16 cellular contexts compared by ENCODE assay signal in the genomic region with DNA sequence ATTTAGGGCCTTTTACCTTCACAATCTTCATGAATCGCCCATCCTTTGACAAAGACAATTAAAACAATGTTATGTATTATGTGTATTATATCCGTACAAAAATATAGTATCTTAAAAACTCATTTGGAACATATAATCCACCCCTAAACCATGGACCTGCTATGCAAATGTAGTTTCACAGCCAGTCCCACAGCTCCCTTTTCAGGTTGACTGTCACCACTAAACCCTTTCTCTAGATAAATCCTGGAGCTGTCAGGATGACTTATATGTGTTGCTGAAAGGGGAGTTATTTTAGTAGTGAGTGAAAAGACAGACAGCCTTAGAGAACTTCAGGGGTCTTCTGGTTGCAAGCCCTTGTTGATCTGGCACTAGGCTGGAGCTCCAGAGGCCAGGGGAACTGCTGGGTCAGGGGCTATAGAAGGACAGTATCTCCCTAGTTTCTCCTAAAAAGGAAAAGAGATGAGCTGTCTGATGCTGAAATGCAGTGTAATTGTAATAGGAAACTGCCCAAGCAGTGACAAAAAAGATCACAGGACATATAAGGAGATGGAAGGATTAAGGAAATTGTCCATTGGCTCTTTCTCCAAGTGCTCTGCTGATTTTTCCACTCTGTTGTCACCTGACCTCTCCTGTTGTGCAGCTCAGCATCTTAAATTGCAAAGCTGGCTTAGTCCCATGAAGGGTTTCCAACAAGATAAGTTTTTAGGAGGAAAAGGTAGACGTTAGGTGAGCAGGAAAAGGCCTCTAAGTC.
DNase-seq lines count a peak whose midpoint lies in the region; ATAC-seq, FAIRE-seq and TF ChIP-seq lines count a peak whose summit lies in the region.
"Had no signal": no experiment of that assay in that cellular context is flagged by ENCODE, and none has a peak within 500 bp of the region (broad histone marks: within the 10 kb centered on the region; RNA-seq: fewer than 3 reads in every experiment).

No MANE protein-coding gene starts in this region.

- POLR2A ChIA-PET in naive thymus-derived CD8-positive, alpha-beta T cell (lab: Charles Lee) = interaction anchor here (0.9 kb wide), 1 partner anchor 11 kb away, joined by 3 read pairs; no protein-coding TSS in a partner anchor

- FAIRE-seq in GM12892 (lab: Jason Lieb, UNC) = peak; percentile 69

- H4K20me1 ChIP-seq in fibroblast of lung (ENCODE audit: control insufficient read depth, extremely low read depth, insufficient read depth, low read length) = no peaks in the 10 kb centered on the region

- H3K79me2 ChIP-seq in fibroblast of lung (ENCODE audit: control insufficient read depth, insufficient read depth, low read length) = no peaks in the 10 kb centered on the region

- H3K27ac ChIP-seq in fibroblast of lung (ENCODE audit: insufficient read depth, low read length) = peak overlapping the region; percentile 68
- H3K27ac ChIP-seq: upper lobe of left lung had no signal

- H3K4me2 ChIP-seq in fibroblast of lung (ENCODE audit: extremely low read depth, insufficient read depth, low read length) = no peak overlapping the region

- TF ChIP-seq POLR2A in GM12892 (IDR thresholded peaks at IDR 0.05; ENCODE audit: low read depth, low read length) = no peak; the same call in 1 of the 2 replicates

- no peak overlapping the region for H3K4me3 ChIP-seq in fibroblast of lung (replicated peaks in 1 of 4; ENCODE audit: control extremely low read depth in 1 of 4, insufficient read depth in 1 of 4, low read depth in 3 of 4, low read length in 4 of 4)
- H3K4me3 ChIP-seq: HAP-1, upper lobe of left lung had no signal

- DNase-seq in GM12892 (ENCODE audit: insufficient read length) (no peak), fibroblast of lung (ENCODE audit: low read depth in 2 of 2) (peak; percentile 6 to 9), GM19240 (ENCODE audit: insufficient read length, low spot score) (no peak), KG1 (lab: John Stamatoyannopoulos, UW) (no peak)
- DNase-seq in naive thymus-derived CD8-positive, alpha-beta T cell = no peak
- DNase-seq: activated CD4-positive, alpha-beta T cell treated with anti-CD3 and anti-CD28 coated beads for 48 hours; CD8-positive, alpha-beta T cell; left colon; NCI-H1694; NCI-H524 treated with DMSO at 0.1 percent for 48 hours; upper lobe of left lung had no signal

- no peaks in the 10 kb centered on the region for H3K9me3 ChIP-seq in fibroblast of lung (ENCODE audit: control insufficient read depth, insufficient read depth, low read depth, low read length)
- H3K9me3 ChIP-seq: HAP-1, upper lobe of left lung had no signal

- H3K4me1 Mint-ChIP-seq in naive thymus-derived CD8-positive, alpha-beta T cell = peaks cover 0 to 2% (median 0%) of the 10 kb centered on the region in 4 donors
- H3K4me1 Mint-ChIP-seq: activated naive CD4-positive, alpha-beta T cell treated with anti-CD3 and anti-CD28 coated beads, Interleukin-2, amount 50 U/mL, for 24 hours had no signal

- no peak for TF ChIP-seq CTCF in fibroblast of lung (conservative IDR thresholded peaks at IDR 0.05 in 1 of 2, IDR thresholded peaks at IDR 0.05 in 1 of 2; ENCODE audit: low read depth in 1 of 2, low read length in 2 of 2)

- no peak overlapping the region for H3K4me3 Mint-ChIP-seq in naive thymus-derived CD8-positive, alpha-beta T cell
- H3K4me3 Mint-ChIP-seq: activated naive CD4-positive, alpha-beta T cell treated with anti-CD3 and anti-CD28 coated beads, Interleukin-2, amount 50 U/mL, for 24 hours; CD8-positive, alpha-beta T cell had no signal

- H2AFZ ChIP-seq in fibroblast of lung (ENCODE audit: low read length) = no peak overlapping the region

- H3K36me3 Mint-ChIP-seq in naive thymus-derived CD8-positive, alpha-beta T cell = no peaks in the 10 kb centered on the region
- H3K36me3 Mint-ChIP-seq: activated naive CD4-positive, alpha-beta T cell treated with anti-CD3 and anti-CD28 coated beads, Interleukin-2, amount 50 U/mL, for 24 hours; CD8-positive, alpha-beta T cell had no signal

- H3K27ac Mint-ChIP-seq in naive thymus-derived CD8-positive, alpha-beta T cell = peak overlapping the region in 1 of 10 donors; percentile 12
- H3K27ac Mint-ChIP-seq: activated naive CD4-positive, alpha-beta T cell treated with anti-CD3 and anti-CD28 coated beads, Interleukin-2, amount 50 U/mL, for 24 hours; CD8-positive, alpha-beta T cell had no signal

- H3K27me3 ChIP-seq in fibroblast of lung (ENCODE audit: control insufficient read depth, insufficient read depth, low read length) = no peaks in the 10 kb centered on the region
- H3K27me3 ChIP-seq: upper lobe of left lung had no signal

- no peaks in the 10 kb centered on the region for H3K9me3 Mint-ChIP-seq in naive thymus-derived CD8-positive, alpha-beta T cell
- H3K9me3 Mint-ChIP-seq: activated naive CD4-positive, alpha-beta T cell treated with anti-CD3 and anti-CD28 coated beads, Interleukin-2, amount 50 U/mL, for 24 hours; CD8-positive, alpha-beta T cell had no signal

- no peak overlapping the region for H3K9ac ChIP-seq in fibroblast of lung (ENCODE audit: insufficient read depth, low read length)

- peaks cover 14% of the 10 kb centered on the region for H3K4me1 ChIP-seq in fibroblast of lung (ENCODE audit: control insufficient read depth, extremely low read depth, insufficient read depth, low read length)
- H3K4me1 ChIP-seq: HAP-1 had no signal

- ATAC-seq in GM21390 (IDR thresholded peaks at IDR 0.05; ENCODE audit: unreplicated experiment) = peak; percentile 60
- peak; percentile 54 for ATAC-seq in HG03378 (IDR thresholded peaks at IDR 0.05; ENCODE audit: unreplicated experiment)
- ATAC-seq in GM18907 (IDR thresholded peaks at IDR 0.05; ENCODE audit: unreplicated experiment) = no peak
- ATAC-seq in naive thymus-derived CD8-positive, alpha-beta T cell = no peak
- ATAC-seq: CD8-positive, alpha-beta T cell; left colon had no signal

- H3K36me3 ChIP-seq in fibroblast of lung (ENCODE audit: control insufficient read depth, insufficient read depth, low read length) = no peaks in the 10 kb centered on the region
- H3K36me3 ChIP-seq: HAP-1, upper lobe of left lung had no signal

- H3K27me3 Mint-ChIP-seq in naive thymus-derived CD8-positive, alpha-beta T cell = no peaks in the 10 kb centered on the region
- H3K27me3 Mint-ChIP-seq: activated naive CD4-positive, alpha-beta T cell treated with anti-CD3 and anti-CD28 coated beads, Interleukin-2, amount 50 U/mL, for 24 hours had no signal

Comparison
In these comparisons a context has a peak if more than half of its experiments do, and no peak if none do; other contexts are left out.
1. DNase-seq: peak in fibroblast of lung (2 of 2); none in GM12892 (single experiment), GM19240 (single experiment), KG1 (single experiment) and naive thymus-derived CD8-positive, alpha-beta T cell (0 of 10).
2. ATAC-seq: peak in GM21390 (single experiment) and HG03378 (single experiment); none in GM18907 (single experiment) and naive thymus-derived CD8-positive, alpha-beta T cell (0 of 2).